Comparison of ENCODE assay signal across 24 cellular contexts in genomic region chr9:76034049-76034448, GRCh38.
A peak's percentile ranks its signal among the peaks of the same experiment; 100 is the strongest.
DNase-seq lines count a peak whose midpoint lies in the region; ATAC-seq and TF ChIP-seq lines count a peak whose summit lies in the region.
"Had no signal": no experiment of that assay in that cellular context is flagged by ENCODE, and none has a peak within 500 bp of the region (broad histone marks: within the 10 kb centered on the region; RNA-seq: fewer than 3 reads in every experiment).

No MANE protein-coding gene starts in this region.

- H3K56ac ChIP-seq in H9 (ENCODE audit: insufficient read length, low read depth, low read length): no peak overlapping the region

- in situ Hi-C loops in gastrocnemius medialis (cut with MboI; ENCODE audit: low sequenced_read_pairs in 4 of 4): no loop called here

- H3K4me3 Mint-ChIP-seq in activated CD4-positive, alpha-beta T cell treated with anti-CD3 and anti-CD28 coated beads for 36 hours: no peak overlapping the region
- no peak overlapping the region for H3K4me3 Mint-ChIP-seq in activated CD4-positive, alpha-beta T cell treated with anti-CD3 and anti-CD28 coated beads, Interleukin-2, amount 10 ng/mL, durations not matched to agents 24 days and 14 days
- H3K4me3 Mint-ChIP-seq in nephron progenitor cell: no peak overlapping the region
- no peak overlapping the region for H3K4me3 Mint-ChIP-seq in H9
- H3K4me3 Mint-ChIP-seq: B cell, GM23338 had no signal

- no peak overlapping the region for H2BK20ac ChIP-seq in H9 (ENCODE audit: low read depth, low read length, poor library complexity, severe bottlenecking)

- H2BK12ac ChIP-seq in H9 (ENCODE audit: insufficient read length, low read depth, low read length): no peak overlapping the region

- no peak overlapping the region for H4K8ac ChIP-seq in H9 (replicated peaks; ENCODE audit: insufficient read length, low read depth, low read length)

- H3K79me2 ChIP-seq in H9 (ENCODE audit: insufficient read depth, low read length): no peaks in the 10 kb centered on the region

- H3K4me1 Mint-ChIP-seq in activated CD4-positive, alpha-beta T cell treated with anti-CD3 and anti-CD28 coated beads for 36 hours: peaks cover 28% of the 10 kb centered on the region
- peaks cover 14% of the 10 kb centered on the region for H3K4me1 Mint-ChIP-seq in activated CD4-positive, alpha-beta T cell treated with anti-CD3 and anti-CD28 coated beads, Interleukin-2, amount 10 ng/mL, durations not matched to agents 24 days and 14 days
- peaks cover 45% of the 10 kb centered on the region for H3K4me1 Mint-ChIP-seq in nephron progenitor cell
- peaks cover 22 to 23% of the 10 kb centered on the region in 2 experiments for H3K4me1 Mint-ChIP-seq in H9
- H3K4me1 Mint-ChIP-seq: B cell had no signal

- POLR2A ChIA-PET in activated CD4-positive, alpha-beta T cell treated with anti-CD3 and anti-CD28 coated beads for 36 hours (lab: Charles Lee): no interaction called here

- H2BK5ac ChIP-seq in H9 (ENCODE audit: insufficient read length, low read length): no peak overlapping the region

- no peaks in the 10 kb centered on the region for H3K9me3 Mint-ChIP-seq in activated CD4-positive, alpha-beta T cell treated with anti-CD3 and anti-CD28 coated beads for 36 hours (ENCODE audit: low read depth)
- H3K9me3 Mint-ChIP-seq in activated CD4-positive, alpha-beta T cell treated with anti-CD3 and anti-CD28 coated beads, Interleukin-2, amount 10 ng/mL, durations not matched to agents 24 days and 14 days: no peaks in the 10 kb centered on the region
- H3K9me3 Mint-ChIP-seq in nephron progenitor cell (peaks cover 19% of the 10 kb centered on the region), H9 (no peaks in the 10 kb centered on the region)
- H3K9me3 Mint-ChIP-seq: GM23338 had no signal

- H3K4me3 ChIP-seq in gastrocnemius medialis: no peak overlapping the region
- H3K4me3 ChIP-seq: GM23338, HAP-1 had no signal

- no peak overlapping the region for H3K4ac ChIP-seq in H9 (ENCODE audit: low read depth, low read length)

- no peaks in the 10 kb centered on the region for H4K20me1 ChIP-seq in H9 (ENCODE audit: control insufficient read depth, insufficient read depth, insufficient read length)

- H2BK120ac ChIP-seq in H9 (ENCODE audit: low read depth, low read length, poor library complexity, severe bottlenecking): no peak overlapping the region

- no peaks in the 10 kb centered on the region for H3K27me3 Mint-ChIP-seq in activated CD4-positive, alpha-beta T cell treated with anti-CD3 and anti-CD28 coated beads for 36 hours
- no peaks in the 10 kb centered on the region for H3K27me3 Mint-ChIP-seq in activated CD4-positive, alpha-beta T cell treated with anti-CD3 and anti-CD28 coated beads, Interleukin-2, amount 10 ng/mL, durations not matched to agents 24 days and 14 days
- H3K27me3 Mint-ChIP-seq in nephron progenitor cell (ENCODE audit: low read depth, poor library complexity) (no peaks in the 10 kb centered on the region), H9 (ENCODE audit: low read depth) (no peaks in the 10 kb centered on the region)
- H3K27me3 Mint-ChIP-seq: B cell had no signal

- TF ChIP-seq POLR2A in gastrocnemius medialis (IDR thresholded peaks at IDR 0.05): no peak

- H3K14ac ChIP-seq in H9 (ENCODE audit: insufficient read depth, low read length): no peak overlapping the region

- H3K9ac ChIP-seq in H9 (ENCODE audit: extremely low read depth, insufficient read length, low read length): no peak overlapping the region

- H3K23me2 ChIP-seq in H9 (ENCODE audit: insufficient read length, low read depth, low read length, poor library complexity, severe bottlenecking): no peaks in the 10 kb centered on the region

- H3K27me3 ChIP-seq in H9 (ENCODE audit: insufficient read depth, low read length) (no peaks in the 10 kb centered on the region), gastrocnemius medialis (no peaks in the 10 kb centered on the region)

- no peak overlapping the region for H3K27ac Mint-ChIP-seq in activated CD4-positive, alpha-beta T cell treated with anti-CD3 and anti-CD28 coated beads for 36 hours
- no peak overlapping the region for H3K27ac Mint-ChIP-seq in activated CD4-positive, alpha-beta T cell treated with anti-CD3 and anti-CD28 coated beads, Interleukin-2, amount 10 ng/mL, durations not matched to agents 24 days and 14 days
- peak overlapping the region; percentile 68 for H3K27ac Mint-ChIP-seq in nephron progenitor cell
- peak overlapping the region in 1 of 3 experiments; percentile 3; a peak in 2 of 7 replicates for H3K27ac Mint-ChIP-seq in H9
- H3K27ac Mint-ChIP-seq: B cell had no signal

- no peaks in the 10 kb centered on the region for H3K9me3 ChIP-seq in H9 (ENCODE audit: control insufficient read depth, low read depth, low read length)
- H3K9me3 ChIP-seq in gastrocnemius medialis: no peaks in the 10 kb centered on the region
- H3K9me3 ChIP-seq: HAP-1 had no signal

- H2AK5ac ChIP-seq in H9 (ENCODE audit: insufficient read length, low read length): no peak overlapping the region

- CTCF ChIA-PET in activated CD4-positive, alpha-beta T cell treated with anti-CD3 and anti-CD28 coated beads for 36 hours (lab: Charles Lee): interaction anchor here (0.6 kb wide), 1 partner anchor 39 kb away, joined by 3 read pairs; no protein-coding TSS in a partner anchor

- no peak overlapping the region for H3K4me2 ChIP-seq in H9 (ENCODE audit: insufficient read depth, insufficient read length, low read length)
- H3K4me2 ChIP-seq: GM23338 had no signal

- intact Hi-C loops in activated CD4-positive, alpha-beta T cell treated with anti-CD3 and anti-CD28 coated beads for 36 hours (cut with DNase I, micrococcal nuclease): no loop called here
- intact Hi-C loops in activated CD4-positive, alpha-beta T cell treated with anti-CD3 and anti-CD28 coated beads, Interleukin-2, amount 10 ng/mL, durations not matched to agents 24 days and 14 days (cut with micrococcal nuclease): no loop called here
- intact Hi-C loops in gastrocnemius medialis (cut with DNase I; ENCODE audit: low total_unique reads): no loop called here

- no peak overlapping the region for H3T11ph ChIP-seq in H9 (ENCODE audit: low read length)

- no CpG with 5 or more reads among the region's 3 CpGs for whole genome bisulfite sequencing in H9 (ENCODE audit: extremely low coverage, insufficient read length, low lambda C conversion rate)

- no peak overlapping the region for H3K27ac ChIP-seq in H9 (ENCODE audit: insufficient read length, low read depth, low read length)
- no peak overlapping the region for H3K27ac ChIP-seq in gastrocnemius medialis
- H3K27ac ChIP-seq: 22Rv1, C4-2B had no signal

- no peaks in the 10 kb centered on the region for H3K79me1 ChIP-seq in H9 (ENCODE audit: insufficient read depth, low read depth, low read length, poor library complexity, severe bottlenecking)

- no peak overlapping the region for H2AFZ ChIP-seq in H9 (ENCODE audit: low read length)
- H2AFZ ChIP-seq: GM23338 had no signal

- peaks cover 10% of the 10 kb centered on the region for H3K36me3 Mint-ChIP-seq in activated CD4-positive, alpha-beta T cell treated with anti-CD3 and anti-CD28 coated beads for 36 hours (ENCODE audit: low read depth)
- peaks cover 2% of the 10 kb centered on the region for H3K36me3 Mint-ChIP-seq in activated CD4-positive, alpha-beta T cell treated with anti-CD3 and anti-CD28 coated beads, Interleukin-2, amount 10 ng/mL, durations not matched to agents 24 days and 14 days (ENCODE audit: low read depth)
- peaks cover 99% of the 10 kb centered on the region for H3K36me3 Mint-ChIP-seq in nephron progenitor cell (ENCODE audit: low read depth)
- H3K36me3 Mint-ChIP-seq in H9 (ENCODE audit: insufficient read depth in 1 of 3, low read depth in 3 of 3): peaks cover 0 to 6% (median 3%) of the 10 kb centered on the region in 3 experiments; a peak in 5 of 7 replicates

- no peak overlapping the region for H3K18ac ChIP-seq in H9 (ENCODE audit: insufficient read length, low read depth, low read length)

- ATAC-seq in activated CD4-positive, alpha-beta T cell treated with anti-CD3 and anti-CD28 coated beads for 36 hours: peak; percentile 42
- no peak for ATAC-seq in gastrocnemius medialis
- ATAC-seq: GM23338 had no signal

- H4K5ac ChIP-seq in H9 (ENCODE audit: insufficient read length, low read depth, low read length): no peak overlapping the region

- H2BK15ac ChIP-seq in H9 (ENCODE audit: low read depth, low read length): no peak overlapping the region

- H3K4me1 ChIP-seq in H9 (ENCODE audit: insufficient read depth, low read length) (peaks cover 9% of the 10 kb centered on the region; the same call in 1 of the 2 replicates), gastrocnemius medialis (no peaks in the 10 kb centered on the region)

- H4K91ac ChIP-seq in H9 (ENCODE audit: insufficient read length, low read depth, low read length): no peak overlapping the region

- no peak for DNase-seq in activated CD4-positive, alpha-beta T cell treated with anti-CD3 and anti-CD28 coated beads for 36 hours
- no peak for DNase-seq in activated CD4-positive, alpha-beta T cell treated with anti-CD3 and anti-CD28 coated beads, Interleukin-2, amount 10 ng/mL, durations not matched to agents 24 days and 14 days
- DNase-seq in stimulated activated CD4-positive, alpha-beta T cell treated with anti-CD3 and anti-CD28 coated beads, Interleukin-15, amount 100 ng/mL, for 24 hours: peak; percentile 13
- DNase-seq in stimulated activated CD4-positive, alpha-beta T cell treated with anti-CD3 and anti-CD28 coated beads, Interleukin-2, amount 100 ng/mL, for 24 hours: no peak
- DNase-seq in nephron progenitor cell: no peak
- no peak for DNase-seq in H9
- DNase-seq in gastrocnemius medialis: no peak
- DNase-seq: Calu3, DMS79 treated with DMSO at 0.1 percent for 48 hours, GF-D8, IMR-90, KG1, MM.1S, NCI-H1694, NCI-H2029 treated with DMSO at 0.1 percent for 48 hours, NCI-H446 treated with DMSO at 0.1 percent for 48 hours, NCI-H526, Right ventricle myocardium superior, RPMI8226 had no signal

- H3K36me3 ChIP-seq in gastrocnemius medialis: no peaks in the 10 kb centered on the region
- H3K36me3 ChIP-seq: HAP-1 had no signal

- no peak for TF ChIP-seq CTCF in nephron progenitor cell (IDR thresholded peaks at IDR 0.05)
- TF ChIP-seq CTCF in H9 (conservative IDR thresholded peaks at IDR 0.05): no peak
- no peak for TF ChIP-seq CTCF in gastrocnemius medialis (IDR thresholded peaks at IDR 0.05 in 4 of 5, conservative IDR thresholded peaks at IDR 0.05 in 1 of 5)

- H3K23ac ChIP-seq in H9 (ENCODE audit: insufficient read length, low read depth, low read length): no peak overlapping the region
